Comparison of ENCODE assay signal across 17 cellular contexts in genomic region chr11:115126092-115126491, GRCh38.
DNase-seq lines count a peak whose midpoint lies in the region; ATAC-seq and TF ChIP-seq lines count a peak whose summit lies in the region.
"Had no signal": no experiment of that assay in that cellular context is flagged by ENCODE, and none has a peak within 500 bp of the region (broad histone marks: within the 10 kb centered on the region; RNA-seq: fewer than 3 reads in every experiment).

No MANE protein-coding gene starts in this region.

- POLR2A ChIA-PET in activated B cell treated with CpG ODN at 0.5 μM for 24 hours (lab: Charles Lee), result interaction anchor here (1.0 kb wide), 1 partner anchor 10 kb away, joined by 3 read pairs; no protein-coding TSS in a partner anchor

- H3K4me1 Mint-ChIP-seq in activated B cell treated with CpG ODN at 0.5 μM for 24 hours, result peaks cover 11% of the 10 kb centered on the region

- H3K4me3 Mint-ChIP-seq in activated B cell treated with CpG ODN at 0.5 μM for 24 hours, result no peak overlapping the region
- H3K4me3 Mint-ChIP-seq: natural killer cell treated with Interleukin-12 subunit alpha and Interleukin-12 subunit beta and Interleukin-15 and Interleukin-18, amount 100 ng/mL, for 72 hours had no signal

- CTCF ChIA-PET in activated B cell treated with CpG ODN at 0.5 μM for 24 hours (lab: Charles Lee), result no interaction called here

- DNase-seq in activated B cell treated with CpG ODN at 0.5 μM for 24 hours (no peak), DMS114 treated with DMSO at 0.1 percent for 48 hours (lab: John Stamatoyannopoulos, UW; ENCODE audit: unreplicated experiment) (no peak), NCI-H1436 (lab: John Stamatoyannopoulos, UW) (no peak), heart right ventricle (no peak), posterior cingulate gyrus (no peak)
- DNase-seq: activated naive CD4-positive, alpha-beta T cell; BE2C; head of caudate nucleus; IMR-90; left ventricle myocardium superior; NCI-H1105; NCI-H526 treated with DMSO at 0.1 percent for 48 hours had no signal

- H3K27me3 ChIP-seq in heart right ventricle, result peaks cover 0 to 16% (median 0%) of the 10 kb centered on the region in 7 donors
- H3K27me3 ChIP-seq: BE2C had no signal

- no peak overlapping the region for H3K27ac ChIP-seq in heart right ventricle

- H3K27ac Mint-ChIP-seq in activated B cell treated with CpG ODN at 0.5 μM for 24 hours, result no peak overlapping the region
- H3K27ac Mint-ChIP-seq: natural killer cell treated with Interleukin-12 subunit alpha and Interleukin-12 subunit beta and Interleukin-15 and Interleukin-18, amount 100 ng/mL, for 72 hours had no signal

- H3K9me3 Mint-ChIP-seq in activated B cell treated with CpG ODN at 0.5 μM for 24 hours, result no peaks in the 10 kb centered on the region
- H3K9me3 Mint-ChIP-seq: natural killer cell treated with Interleukin-12 subunit alpha and Interleukin-12 subunit beta and Interleukin-15 and Interleukin-18, amount 100 ng/mL, for 72 hours had no signal

- intact Hi-C loops in activated B cell treated with CpG ODN at 0.5 μM for 24 hours (cut with micrococcal nuclease), result loop anchor here (1.0 to 5.0 kb wide), 2 partner anchors 96 to 801 kb away; no protein-coding TSS in a partner anchor
- intact Hi-C loops in heart right ventricle (cut with DNase I), result no loop called here
- intact Hi-C loops in posterior cingulate gyrus (cut with DNase I), result no loop called here

- H3K36me3 Mint-ChIP-seq in activated B cell treated with CpG ODN at 0.5 μM for 24 hours (ENCODE audit: low read depth), result no peaks in the 10 kb centered on the region
- H3K36me3 Mint-ChIP-seq: natural killer cell treated with Interleukin-12 subunit alpha and Interleukin-12 subunit beta and Interleukin-15 and Interleukin-18, amount 100 ng/mL, for 72 hours had no signal

- H3K4me1 ChIP-seq in heart right ventricle, result no peaks in the 10 kb centered on the region

- no peaks in the 10 kb centered on the region for H3K36me3 ChIP-seq in heart right ventricle
- H3K36me3 ChIP-seq: BE2C had no signal

- no peak for TF ChIP-seq CTCF in activated B cell treated with CpG ODN at 0.5 μM for 24 hours (IDR thresholded peaks at IDR 0.05)
- no peak for TF ChIP-seq CTCF in heart right ventricle (IDR thresholded peaks at IDR 0.05)

- WGBS in heart right ventricle, 2 donors, result 73 to 84% methylated on average over 2 of the region's 2 CpGs

- H3K4me3 ChIP-seq in heart right ventricle, result no peak overlapping the region

- no peaks in the 10 kb centered on the region for H3K27me3 Mint-ChIP-seq in activated B cell treated with CpG ODN at 0.5 μM for 24 hours

- ATAC-seq in GM18870 (IDR thresholded peaks at IDR 0.05; ENCODE audit: unreplicated experiment) (peak; percentile 16), GM21515 (IDR thresholded peaks at IDR 0.05; ENCODE audit: unreplicated experiment) (peak; percentile 10), HG03039 (IDR thresholded peaks at IDR 0.05; ENCODE audit: unreplicated experiment) (peak; percentile 5), activated B cell treated with CpG ODN at 0.5 μM for 24 hours (ENCODE audit: low read depth) (peak; percentile 12), heart right ventricle (no peak)
- ATAC-seq: left ventricle myocardium superior; natural killer cell treated with Interleukin-12 subunit alpha and Interleukin-12 subunit beta and Interleukin-15 and Interleukin-18, amount 100 ng/mL, for 72 hours; sciatic nerve had no signal

- no peaks in the 10 kb centered on the region for H3K9me3 ChIP-seq in heart right ventricle
- H3K9me3 ChIP-seq: BE2C had no signal

Comparison
In these comparisons a context has a peak if more than half of its experiments do, and no peak if none do; other contexts are left out.
1. ATAC-seq: peak in GM18870 (single experiment), GM21515 (single experiment), HG03039 (single experiment) and activated B cell treated with CpG ODN at 0.5 μM for 24 hours (single experiment); none in heart right ventricle (0 of 8).